ENCODE assay signal across 13 cellular contexts in genomic region chr3:8869613-8870012, GRCh38.
DNase-seq lines count a peak whose midpoint lies in the region; ATAC-seq and TF ChIP-seq lines count a peak whose summit lies in the region.
"Had no signal": no experiment of that assay in that cellular context is flagged by ENCODE, and none has a peak within 500 bp of the region (broad histone marks: within the 10 kb centered on the region; RNA-seq: fewer than 3 reads in every experiment).

No MANE protein-coding gene starts in this region.

- H3K27me3 Mint-ChIP-seq in glutamatergic neuron (ENCODE audit: unreplicated experiment) (no peaks in the 10 kb centered on the region), H9 (ENCODE audit: low read depth) (no peaks in the 10 kb centered on the region; the same call in 1 of the 2 replicates)
- H3K27me3 Mint-ChIP-seq: activated CD4-positive, alpha-beta memory T cell treated with anti-CD3 and anti-CD28 coated beads, Interleukin-2, amount 10 ng/mL, durations not matched to agents 7 days and 5 days had no signal

- H3K56ac ChIP-seq in H9 (ENCODE audit: insufficient read length, low read depth, low read length), result no peak overlapping the region

- H3K4me1 Mint-ChIP-seq in glutamatergic neuron (ENCODE audit: low read depth, unreplicated experiment), result no peaks in the 10 kb centered on the region
- H3K4me1 Mint-ChIP-seq in H9, result peaks cover 13 to 22% of the 10 kb centered on the region in 2 experiments
- H3K4me1 Mint-ChIP-seq: activated CD4-positive, alpha-beta memory T cell treated with anti-CD3 and anti-CD28 coated beads, Interleukin-2, amount 10 ng/mL, durations not matched to agents 7 days and 5 days had no signal

- H2BK5ac ChIP-seq in H9 (ENCODE audit: insufficient read length, low read length), result no peak overlapping the region

- CTCF ChIA-PET in A673 (lab: Charles Lee), result no interaction called here

- H3K9me3 ChIP-seq in SJCRH30 (replicated peaks) (no peaks in the 10 kb centered on the region), A673 (ENCODE audit: low read depth, low read length, poor library complexity, severe bottlenecking) (no peaks in the 10 kb centered on the region), H9 (ENCODE audit: control insufficient read depth, low read depth, low read length) (no peaks in the 10 kb centered on the region)
- H3K9me3 ChIP-seq: ascending aorta had no signal

- H3K27ac ChIP-seq in SJCRH30 (peak overlapping the region; percentile 54), A673 (ENCODE audit: low read depth, low read length, poor library complexity, severe bottlenecking) (no peak overlapping the region), H9 (ENCODE audit: insufficient read length, low read depth, low read length) (no peak overlapping the region)
- H3K27ac ChIP-seq: ascending aorta, parathyroid adenoma had no signal

- H2AK5ac ChIP-seq in H9 (ENCODE audit: insufficient read length, low read length), result no peak overlapping the region

- H2BK15ac ChIP-seq in H9 (ENCODE audit: low read depth, low read length), result no peak overlapping the region

- H2BK20ac ChIP-seq in H9 (ENCODE audit: low read depth, low read length, poor library complexity, severe bottlenecking), result no peak overlapping the region

- H2BK120ac ChIP-seq in H9 (ENCODE audit: low read depth, low read length, poor library complexity, severe bottlenecking), result no peak overlapping the region

- H3K36me3 ChIP-seq in SJCRH30, result no peaks in the 10 kb centered on the region; the same call in 1 of the 2 replicates
- H3K36me3 ChIP-seq in A673 (ENCODE audit: insufficient read depth, low read length, poor library complexity, severe bottlenecking), result no peaks in the 10 kb centered on the region
- H3K36me3 ChIP-seq: ascending aorta had no signal

- H3K9me3 Mint-ChIP-seq in glutamatergic neuron (ENCODE audit: unreplicated experiment) (no peaks in the 10 kb centered on the region), H9 (no peaks in the 10 kb centered on the region)
- H3K9me3 Mint-ChIP-seq: activated CD4-positive, alpha-beta memory T cell treated with anti-CD3 and anti-CD28 coated beads, Interleukin-2, amount 10 ng/mL, durations not matched to agents 7 days and 5 days had no signal

- DNase-seq in H4 (ENCODE audit: low spot score) (peak; percentile 42), SJCRH30 (peak; percentile 39 to 61), fibroblast of pulmonary artery (ENCODE audit: low read depth) (peak; percentile 87), renal cortical epithelial cell (ENCODE audit: low read depth) (peak; percentile 100), glutamatergic neuron (no peak), A673 (ENCODE audit: low spot score) (no peak), H9 (no peak)
- DNase-seq: activated CD4-positive, alpha-beta memory T cell treated with anti-CD3 and anti-CD28 coated beads, Interleukin-2, amount 10 ng/mL, durations not matched to agents 7 days and 5 days; NCI-H2081 treated with DMSO at 0.1 percent for 48 hours; Right ventricle myocardium superior had no signal

- no CpG with 5 or more reads among the region's 2 CpGs for WGBS in H9 (ENCODE audit: extremely low coverage, insufficient read length, low lambda C conversion rate)

- H4K8ac ChIP-seq in H9 (replicated peaks; ENCODE audit: insufficient read length, low read depth, low read length), result no peak overlapping the region

- H3K4me1 ChIP-seq in SJCRH30, result peaks cover 18% of the 10 kb centered on the region
- no peaks in the 10 kb centered on the region for H3K4me1 ChIP-seq in A673 (ENCODE audit: insufficient read depth, low read length, poor library complexity, severe bottlenecking)
- peaks cover 4% of the 10 kb centered on the region for H3K4me1 ChIP-seq in H9 (ENCODE audit: insufficient read depth, low read length)
- H3K4me1 ChIP-seq: ascending aorta, parathyroid adenoma had no signal

- no peaks in the 10 kb centered on the region for H4K20me1 ChIP-seq in H9 (ENCODE audit: control insufficient read depth, insufficient read depth, insufficient read length)

- no peaks in the 10 kb centered on the region for H3K79me1 ChIP-seq in H9 (ENCODE audit: insufficient read depth, low read depth, low read length, poor library complexity, severe bottlenecking)

- intact Hi-C loops in A673 (cut with micrococcal nuclease; ENCODE audit: unreplicated experiment), result no loop called here

- no peak overlapping the region for H3K9ac ChIP-seq in H9 (ENCODE audit: extremely low read depth, insufficient read length, low read length)
- H3K9ac ChIP-seq: parathyroid adenoma had no signal

- no TSS peak for BruUV-seq in A673 (replicated peaks; lab: Mats Ljungman, UMichigan)

- H3K79me2 ChIP-seq in H9 (ENCODE audit: insufficient read depth, low read length), result no peaks in the 10 kb centered on the region
- H3K79me2 ChIP-seq: parathyroid adenoma had no signal

- no peak overlapping the region for H4K91ac ChIP-seq in H9 (ENCODE audit: insufficient read length, low read depth, low read length)

- H4K5ac ChIP-seq in H9 (ENCODE audit: insufficient read length, low read depth, low read length), result no peak overlapping the region

- no peak overlapping the region for H3K4me3 ChIP-seq in SJCRH30
- no peak overlapping the region for H3K4me3 ChIP-seq in fibroblast of pulmonary artery (replicated peaks; ENCODE audit: low read depth, low read length)
- no peak overlapping the region for H3K4me3 ChIP-seq in A673 (ENCODE audit: low read depth, low read length, poor library complexity, severe bottlenecking)
- H3K4me3 ChIP-seq: ascending aorta had no signal

- no peak overlapping the region for H3K18ac ChIP-seq in H9 (ENCODE audit: insufficient read length, low read depth, low read length)

- no peaks in the 10 kb centered on the region for H3K27me3 ChIP-seq in SJCRH30
- H3K27me3 ChIP-seq in A673 (replicated peaks; ENCODE audit: insufficient read depth, low read depth, low read length, poor library complexity), result no peaks in the 10 kb centered on the region
- H3K27me3 ChIP-seq in H9 (ENCODE audit: insufficient read depth, low read length), result no peaks in the 10 kb centered on the region
- H3K27me3 ChIP-seq: ascending aorta had no signal

- no peaks in the 10 kb centered on the region for H3K23me2 ChIP-seq in H9 (ENCODE audit: insufficient read length, low read depth, low read length, poor library complexity, severe bottlenecking)

- H2BK12ac ChIP-seq in H9 (ENCODE audit: insufficient read length, low read depth, low read length), result no peak overlapping the region

- TF ChIP-seq CTCF in fibroblast of pulmonary artery (IDR thresholded peaks at IDR 0.05; ENCODE audit: low read length, missing control alignments) (no peak), glutamatergic neuron (IDR thresholded peaks at IDR 0.05; ENCODE audit: partially characterized antibody, unreplicated experiment) (no peak), A673 (conservative IDR thresholded peaks at IDR 0.05; ENCODE audit: low read depth, low read length) (no peak), H9 (conservative IDR thresholded peaks at IDR 0.05) (no peak)

- no peak overlapping the region for H3K14ac ChIP-seq in H9 (ENCODE audit: insufficient read depth, low read length)

- no peak overlapping the region for H3T11ph ChIP-seq in H9 (ENCODE audit: low read length)

- POLR2A ChIA-PET in A673 (lab: Charles Lee; ENCODE audit: low non-redundant PET), result no interaction called here

- no peak overlapping the region for H3K4ac ChIP-seq in H9 (ENCODE audit: low read depth, low read length)

- H3K27ac Mint-ChIP-seq in glutamatergic neuron (ENCODE audit: unreplicated experiment), result no peak overlapping the region
- H3K27ac Mint-ChIP-seq in H9, result no peak overlapping the region
- H3K27ac Mint-ChIP-seq: activated CD4-positive, alpha-beta memory T cell treated with anti-CD3 and anti-CD28 coated beads, Interleukin-2, amount 10 ng/mL, durations not matched to agents 7 days and 5 days had no signal

- no peak for ATAC-seq in HG03439 (IDR thresholded peaks at IDR 0.05; ENCODE audit: unreplicated experiment)

- H3K36me3 Mint-ChIP-seq in glutamatergic neuron (ENCODE audit: unreplicated experiment), result peaks cover 5% of the 10 kb centered on the region
- H3K36me3 Mint-ChIP-seq in H9 (ENCODE audit: insufficient read depth in 1 of 3, low read depth in 3 of 3), result peaks cover 0 to 3% (median 2%) of the 10 kb centered on the region in 3 experiments; a peak in 2 of 7 replicates

- H3K4me3 Mint-ChIP-seq in glutamatergic neuron (ENCODE audit: unreplicated experiment) (no peak overlapping the region), H9 (no peak overlapping the region)
- H3K4me3 Mint-ChIP-seq: activated CD4-positive, alpha-beta memory T cell treated with anti-CD3 and anti-CD28 coated beads, Interleukin-2, amount 10 ng/mL, durations not matched to agents 7 days and 5 days had no signal

- H3K4me2 ChIP-seq in H9 (ENCODE audit: insufficient read depth, insufficient read length, low read length), result no peak overlapping the region

- H2AFZ ChIP-seq in H9 (ENCODE audit: low read length), result no peak overlapping the region
- H2AFZ ChIP-seq: parathyroid adenoma had no signal

- no peak overlapping the region for H3K23ac ChIP-seq in H9 (ENCODE audit: insufficient read length, low read depth, low read length)

Comparison
In these comparisons a context has a peak if more than half of its experiments do, and no peak if none do; other contexts are left out.
1. DNase-seq: peak in H4 (single experiment), SJCRH30 (2 of 2), fibroblast of pulmonary artery (single experiment) and renal cortical epithelial cell (single experiment); none in glutamatergic neuron (single experiment), A673 (single experiment) and H9 (single experiment).